Comparison of ENCODE assay signal across 19 cellular contexts in genomic region chr2:216754812-216755211, GRCh38. TPM values are rescaled to one million over a fixed set of nuclear protein-coding genes. Genes with fewer than 3 reads are reported as not detected.
DNase-seq lines count a peak whose midpoint lies in the region; ATAC-seq and TF ChIP-seq lines count a peak whose summit lies in the region.
"Had no signal": no experiment of that assay in that cellular context is flagged by ENCODE, and none has a peak within 500 bp of the region (broad histone marks: within the 10 kb centered on the region; RNA-seq: fewer than 3 reads in every experiment).

No MANE protein-coding gene starts in this region.

- H3K4me1 ChIP-seq in adrenal gland (replicated peaks in 1 of 2) (no peaks in the 10 kb centered on the region), mesenchymal stem cell (ENCODE audit: control insufficient read depth, insufficient read depth, low read depth, low read length) (no peaks in the 10 kb centered on the region), neural progenitor cell (peaks cover 30% of the 10 kb centered on the region)

- in situ Hi-C loops in ACHN (cut with HindIII; ENCODE audit: low pct_ligation_motif_present, low pct_unique_long_range_greater_than_20kb, low sequenced_read_pairs): no loop called here

- peaks cover 5% of the 10 kb centered on the region for H3K9me3 Mint-ChIP-seq in neural progenitor cell
- H3K9me3 Mint-ChIP-seq: H9 had no signal

- H3K27ac Mint-ChIP-seq in neural progenitor cell: peak overlapping the region; percentile 43
- H3K27ac Mint-ChIP-seq: CD4-positive, alpha-beta memory T cell; H9 had no signal

- H3K36me3 Mint-ChIP-seq in neural progenitor cell: no peaks in the 10 kb centered on the region
- H3K36me3 Mint-ChIP-seq: CD4-positive, alpha-beta memory T cell had no signal

- H3K18ac ChIP-seq in mesenchymal stem cell (ENCODE audit: low read depth in 1 of 2, low read length in 2 of 2): peak overlapping the region in 1 of 2 experiments; percentile 30

- DNase-seq in adrenal gland: peak in 5 of 7 donors; percentile 33 to 43 (median 33)
- DNase-seq in mesenchymal stem cell: no peak
- DNase-seq in neural progenitor cell (ENCODE audit: low spot score): no peak
- DNase-seq in sciatic nerve (ENCODE audit: low spot score): no peak
- DNase-seq in SK-N-DZ (ENCODE audit: low spot score): no peak
- DNase-seq in activated CD4-positive, CD25-positive, alpha-beta regulatory T cell treated with anti-CD3 and anti-CD28 coated beads, Interleukin-2, amount 50 U/mL, for 72 hours: no peak
- no peak for DNase-seq in ACHN
- DNase-seq: C1 segment of cervical spinal cord; Calu3; CD4-positive, alpha-beta memory T cell; COR-L47; DMS53; DMS79 treated with DMSO at 0.1 percent for 48 hours; GF-D8; GM23248; H9 had no signal

- no peak overlapping the region for H3K14ac ChIP-seq in mesenchymal stem cell (ENCODE audit: low read length in 2 of 2)

- peaks cover 38% of the 10 kb centered on the region for H3K4me1 Mint-ChIP-seq in neural progenitor cell
- H3K4me1 Mint-ChIP-seq: CD4-positive, alpha-beta memory T cell had no signal

- no peak for TF ChIP-seq POLR2A in adrenal gland (IDR thresholded peaks at IDR 0.05)

- H3K79me1 ChIP-seq in mesenchymal stem cell (replicated peaks; ENCODE audit: low read length, poor library complexity, severe bottlenecking): no peaks in the 10 kb centered on the region

- ATAC-seq in sciatic nerve (peak; percentile 32), HG02571 (IDR thresholded peaks at IDR 0.05; ENCODE audit: unreplicated experiment) (no peak)
- ATAC-seq: HCT116 had no signal

- TF ChIP-seq CTCF in adrenal gland (IDR thresholded peaks at IDR 0.05) (no peak), neural progenitor cell (IDR thresholded peaks at IDR 0.05) (no peak)

- H3F3A ChIP-seq in neural progenitor cell (ENCODE audit: low read depth): peaks cover 16% of the 10 kb centered on the region

- no peak overlapping the region for H2BK5ac ChIP-seq in mesenchymal stem cell (ENCODE audit: low read depth, low read length, poor library complexity, severe bottlenecking)

- H3K27me3 Mint-ChIP-seq in neural progenitor cell (ENCODE audit: insufficient read depth, low read depth): peaks cover 2% of the 10 kb centered on the region

- H3K23ac ChIP-seq in mesenchymal stem cell (ENCODE audit: low read length in 2 of 2): no peak overlapping the region

- no peaks in the 10 kb centered on the region for H3K36me3 ChIP-seq in adrenal gland (replicated peaks in 1 of 2)
- H3K36me3 ChIP-seq in mesenchymal stem cell (ENCODE audit: control insufficient read depth in 1 of 2, insufficient read depth in 2 of 2, low read depth in 1 of 2, low read length in 2 of 2): no peaks in the 10 kb centered on the region
- H3K36me3 ChIP-seq in neural progenitor cell: no peaks in the 10 kb centered on the region

- H2AFZ ChIP-seq in mesenchymal stem cell (ENCODE audit: low read depth, low read length) (no peak overlapping the region), neural progenitor cell (replicated peaks) (no peak overlapping the region)
- H2AFZ ChIP-seq: GM23248 had no signal

- H2BK120ac ChIP-seq in mesenchymal stem cell (ENCODE audit: low read depth, low read length): no peak overlapping the region

- H3K27ac ChIP-seq in adrenal gland: no peak overlapping the region
- no peak overlapping the region for H3K27ac ChIP-seq in mesenchymal stem cell (ENCODE audit: low read length, poor library complexity, severe bottlenecking)
- H3K27ac ChIP-seq in neural progenitor cell: no peak overlapping the region
- H3K27ac ChIP-seq: 22Rv1, GM23248 had no signal

- no peaks in the 10 kb centered on the region for H4K20me1 ChIP-seq in neural progenitor cell (ENCODE audit: low read depth)

- H3K9ac ChIP-seq in mesenchymal stem cell (ENCODE audit: low read length) (no peak overlapping the region), neural progenitor cell (no peak overlapping the region)
- H3K9ac ChIP-seq: GM23248 had no signal

- no peak overlapping the region for H3K4ac ChIP-seq in mesenchymal stem cell (ENCODE audit: low read depth in 1 of 2, low read length in 2 of 2)

- no peak overlapping the region for H2BK12ac ChIP-seq in mesenchymal stem cell (ENCODE audit: low read length in 2 of 2)

- H2AK5ac ChIP-seq in mesenchymal stem cell (ENCODE audit: low read length, severe bottlenecking): no peak overlapping the region

- no peak overlapping the region for H3K4me3 Mint-ChIP-seq in neural progenitor cell
- H3K4me3 Mint-ChIP-seq: CD4-positive, alpha-beta memory T cell; H9 had no signal

- H3K9me3 ChIP-seq in adrenal gland (replicated peaks in 1 of 3): no peaks in the 10 kb centered on the region
- H3K9me3 ChIP-seq in mesenchymal stem cell (ENCODE audit: control insufficient read depth, low read length): no peaks in the 10 kb centered on the region
- H3K9me3 ChIP-seq in neural progenitor cell (ENCODE audit: low read depth): no peaks in the 10 kb centered on the region

- WGBS in adrenal gland, 4 donors: 58 to 70% (median 66%) methylated on average over 6 to 7 of the region's 7 CpGs
- 86% methylated on average over 7 of the region's 7 CpGs for WGBS in mesenchymal stem cell

- intact Hi-C loops in adrenal gland (cut with DNase I): no loop called here
- intact Hi-C loops in sciatic nerve (cut with DNase I): no loop called here

- no peaks in the 10 kb centered on the region for H3K27me3 ChIP-seq in adrenal gland
- peaks cover 26 to 57% of the 10 kb centered on the region in 2 experiments for H3K27me3 ChIP-seq in mesenchymal stem cell (ENCODE audit: control insufficient read depth in 1 of 2, insufficient read depth in 1 of 2, low read length in 2 of 2)
- H3K27me3 ChIP-seq in neural progenitor cell: no peaks in the 10 kb centered on the region

- H2BK15ac ChIP-seq in mesenchymal stem cell (ENCODE audit: low read depth, poor library complexity, severe bottlenecking): no peak overlapping the region

- H4K8ac ChIP-seq in mesenchymal stem cell (ENCODE audit: low read length): no peak overlapping the region

- H4K91ac ChIP-seq in mesenchymal stem cell (ENCODE audit: low read length): peak overlapping the region; percentile 25

- H3K4me3 ChIP-seq in adrenal gland (no peak overlapping the region), mesenchymal stem cell (ENCODE audit: insufficient read depth in 1 of 2, low read depth in 1 of 2, low read length in 2 of 2) (no peak overlapping the region), neural progenitor cell (no peak overlapping the region)
- H3K4me3 ChIP-seq: GM23248 had no signal

- H3K4me2 ChIP-seq in mesenchymal stem cell (ENCODE audit: low read length, poor library complexity, severe bottlenecking): no peak overlapping the region
- H3K4me2 ChIP-seq in neural progenitor cell: no peak overlapping the region

- H3K79me2 ChIP-seq in neural progenitor cell (ENCODE audit: low read depth): no peaks in the 10 kb centered on the region

RNA-seq across cellular contexts. Expression of gene IGFBP5, which starts 59.5 kb away (rescaled TPM):
- total RNA-seq in adrenal gland (1,000 to 10,000 TPM in 3 of 8 donors, 100 to 1,000 TPM in 5; 348 to 2,550 (median 761) TPM), neural progenitor cell (ENCODE audit: low replicate concordance) (150 and 249 TPM in 2 replicates), sciatic nerve (316 TPM)
- polyA plus RNA-seq in adrenal gland: 100 to 1,000 TPM in 2 of 3 donors, 10 to 100 TPM in 1; 92.5 to 204 (median 204) TPM
- 440 TPM for polyA plus RNA-seq in mesenchymal stem cell (2013, experiment 1 of 2)
- polyA plus RNA-seq in mesenchymal stem cell (2013, experiment 2 of 2): 419 TPM
- polyA plus RNA-seq in SK-N-DZ (2014; cell fraction: cytosol; rRNA removed): 9.5 and 10.0 TPM in 2 replicates
- polyA plus RNA-seq in SK-N-DZ (2014; cell fraction: nucleus; rRNA removed): 5.3 and 7.3 TPM in 2 replicates
- polyA plus RNA-seq: CD4-positive, alpha-beta memory T cell had no signal

Comparison
In these comparisons a context has a peak if more than half of its experiments do, and no peak if none do; other contexts are left out.
1. DNase-seq: peak in adrenal gland (5 of 7); none in mesenchymal stem cell (single experiment), neural progenitor cell (single experiment), sciatic nerve (single experiment), SK-N-DZ (single experiment), activated CD4-positive, CD25-positive, alpha-beta regulatory T cell treated with anti-CD3 and anti-CD28 coated beads, Interleukin-2, amount 50 U/mL, for 72 hours (single experiment) and ACHN (single experiment).